ENCODE assay signal across 2 cellular contexts in the genomic region with DNA sequence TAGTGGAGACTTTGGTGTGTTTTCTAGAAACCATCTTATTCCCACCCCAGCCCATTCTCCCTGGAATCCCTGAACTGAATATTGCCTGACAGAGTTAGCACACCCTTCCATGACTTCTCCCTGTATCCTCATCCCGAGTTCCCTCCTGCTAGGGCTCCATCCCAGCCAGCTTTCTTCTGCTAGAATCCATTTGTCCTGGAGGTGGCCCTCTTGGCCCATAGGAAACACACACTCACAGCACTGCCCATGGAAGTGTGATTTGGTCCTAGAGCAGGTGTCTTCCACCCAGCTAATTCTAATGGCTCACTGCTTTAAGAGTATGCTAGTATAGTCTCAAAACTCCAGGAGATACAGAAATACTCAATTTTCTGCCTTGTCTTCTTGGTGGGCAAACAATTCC.
TF ChIP-seq lines count a peak whose summit lies in the region.

No MANE protein-coding gene starts in this region.

TF ChIP-seq in SK-N-SH, 30 proteins besides CTCF, POLR2A, EP300 and RAD21:
- no peak for TF ChIP-seq MXI1 (IDR thresholded peaks at IDR 0.05; ENCODE audit: low read depth, low read length)
- no peak for TF ChIP-seq RFX5 (IDR thresholded peaks at IDR 0.05; ENCODE audit: low read length)
- TF ChIP-seq, protein P1, sequence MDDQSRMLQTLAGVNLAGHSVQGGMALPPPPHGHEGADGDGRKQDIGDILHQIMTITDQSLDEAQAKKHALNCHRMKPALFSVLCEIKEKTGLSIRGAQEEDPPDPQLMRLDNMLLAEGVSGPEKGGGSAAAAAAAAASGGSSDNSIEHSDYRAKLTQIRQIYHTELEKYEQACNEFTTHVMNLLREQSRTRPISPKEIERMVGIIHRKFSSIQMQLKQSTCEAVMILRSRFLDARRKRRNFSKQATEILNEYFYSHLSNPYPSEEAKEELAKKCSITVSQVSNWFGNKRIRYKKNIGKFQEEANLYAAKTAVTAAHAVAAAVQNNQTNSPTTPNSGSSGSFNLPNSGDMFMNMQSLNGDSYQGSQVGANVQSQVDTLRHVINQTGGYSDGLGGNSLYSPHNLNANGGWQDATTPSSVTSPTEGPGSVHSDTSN (IDR thresholded peaks at IDR 0.05) = no peak
- TF ChIP-seq RCOR1 (IDR thresholded peaks at IDR 0.05; ENCODE audit: low read length) = no peak
- no peak for TF ChIP-seq POLR2AphosphoS5 (IDR thresholded peaks at IDR 0.05; ENCODE audit: low read depth, low read length)
- TF ChIP-seq TCF12 (IDR thresholded peaks at IDR 0.05) = no peak
- TF ChIP-seq NFIC (IDR thresholded peaks at IDR 0.05; ENCODE audit: borderline replicate concordance) = no peak
- TF ChIP-seq SIN3A (IDR thresholded peaks at IDR 0.05; ENCODE audit: borderline replicate concordance, low read depth, low read length) = no peak

TF ChIP-seq in SK-N-SH treated with all-trans-retinoic acid at 6 μM for 48 hours, 23 proteins besides CTCF, POLR2A, EP300 and RAD21:
- no peak for TF ChIP-seq ZNF8 (CRISPR knock-in tag; IDR thresholded peaks at IDR 0.05)
- no peak for TF ChIP-seq ZNF565 (CRISPR knock-in tag; conservative IDR thresholded peaks at IDR 0.05; ENCODE audit: low read depth)
- no peak for TF ChIP-seq TOX (CRISPR knock-in tag; IDR thresholded peaks at IDR 0.05; ENCODE audit: borderline replicate concordance)
- TF ChIP-seq SNAI2 (CRISPR knock-in tag; IDR thresholded peaks at IDR 0.05) = no peak
- TF ChIP-seq ZFP3 (CRISPR knock-in tag; IDR thresholded peaks at IDR 0.05) = no peak
- TF ChIP-seq, protein P2, sequence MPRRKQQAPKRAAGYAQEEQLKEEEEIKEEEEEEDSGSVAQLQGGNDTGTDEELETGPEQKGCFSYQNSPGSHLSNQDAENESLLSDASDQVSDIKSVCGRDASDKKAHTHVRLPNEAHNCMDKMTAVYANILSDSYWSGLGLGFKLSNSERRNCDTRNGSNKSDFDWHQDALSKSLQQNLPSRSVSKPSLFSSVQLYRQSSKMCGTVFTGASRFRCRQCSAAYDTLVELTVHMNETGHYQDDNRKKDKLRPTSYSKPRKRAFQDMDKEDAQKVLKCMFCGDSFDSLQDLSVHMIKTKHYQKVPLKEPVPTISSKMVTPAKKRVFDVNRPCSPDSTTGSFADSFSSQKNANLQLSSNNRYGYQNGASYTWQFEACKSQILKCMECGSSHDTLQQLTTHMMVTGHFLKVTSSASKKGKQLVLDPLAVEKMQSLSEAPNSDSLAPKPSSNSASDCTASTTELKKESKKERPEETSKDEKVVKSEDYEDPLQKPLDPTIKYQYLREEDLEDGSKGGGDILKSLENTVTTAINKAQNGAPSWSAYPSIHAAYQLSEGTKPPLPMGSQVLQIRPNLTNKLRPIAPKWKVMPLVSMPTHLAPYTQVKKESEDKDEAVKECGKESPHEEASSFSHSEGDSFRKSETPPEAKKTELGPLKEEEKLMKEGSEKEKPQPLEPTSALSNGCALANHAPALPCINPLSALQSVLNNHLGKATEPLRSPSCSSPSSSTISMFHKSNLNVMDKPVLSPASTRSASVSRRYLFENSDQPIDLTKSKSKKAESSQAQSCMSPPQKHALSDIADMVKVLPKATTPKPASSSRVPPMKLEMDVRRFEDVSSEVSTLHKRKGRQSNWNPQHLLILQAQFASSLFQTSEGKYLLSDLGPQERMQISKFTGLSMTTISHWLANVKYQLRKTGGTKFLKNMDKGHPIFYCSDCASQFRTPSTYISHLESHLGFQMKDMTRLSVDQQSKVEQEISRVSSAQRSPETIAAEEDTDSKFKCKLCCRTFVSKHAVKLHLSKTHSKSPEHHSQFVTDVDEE (CRISPR knock-in tag; IDR thresholded peaks at IDR 0.05) = no peak
- no peak for TF ChIP-seq ZC3H10 (CRISPR knock-in tag; IDR thresholded peaks at IDR 0.05)
- TF ChIP-seq TCF4 (CRISPR knock-in tag; IDR thresholded peaks at IDR 0.05; ENCODE audit: borderline replicate concordance) = no peak
- TF ChIP-seq, protein P3, sequence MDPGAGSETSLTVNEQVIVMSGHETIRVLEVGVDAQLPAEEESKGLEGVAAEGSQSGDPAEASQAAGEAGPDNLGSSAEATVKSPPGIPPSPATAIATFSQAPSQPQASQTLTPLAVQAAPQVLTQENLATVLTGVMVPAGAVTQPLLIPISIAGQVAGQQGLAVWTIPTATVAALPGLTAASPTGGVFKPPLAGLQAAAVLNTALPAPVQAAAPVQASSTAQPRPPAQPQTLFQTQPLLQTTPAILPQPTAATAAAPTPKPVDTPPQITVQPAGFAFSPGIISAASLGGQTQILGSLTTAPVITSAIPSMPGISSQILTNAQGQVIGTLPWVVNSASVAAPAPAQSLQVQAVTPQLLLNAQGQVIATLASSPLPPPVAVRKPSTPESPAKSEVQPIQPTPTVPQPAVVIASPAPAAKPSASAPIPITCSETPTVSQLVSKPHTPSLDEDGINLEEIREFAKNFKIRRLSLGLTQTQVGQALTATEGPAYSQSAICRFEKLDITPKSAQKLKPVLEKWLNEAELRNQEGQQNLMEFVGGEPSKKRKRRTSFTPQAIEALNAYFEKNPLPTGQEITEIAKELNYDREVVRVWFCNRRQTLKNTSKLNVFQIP (CRISPR knock-in tag; IDR thresholded peaks at IDR 0.05; ENCODE audit: borderline replicate concordance, low read depth) = no peak
- TF ChIP-seq RARB (CRISPR knock-in tag; IDR thresholded peaks at IDR 0.05) = no peak
- TF ChIP-seq ARNTL (CRISPR knock-in tag; IDR thresholded peaks at IDR 0.05; ENCODE audit: borderline replicate concordance, low read depth) = no peak
- TF ChIP-seq CSDC2 (CRISPR knock-in tag; IDR thresholded peaks at IDR 0.05) = no peak
- TF ChIP-seq PPARA (CRISPR knock-in tag; IDR thresholded peaks at IDR 0.05; ENCODE audit: borderline replicate concordance) = no peak
- TF ChIP-seq OSR1 (CRISPR knock-in tag; IDR thresholded peaks at IDR 0.05) = no peak
- TF ChIP-seq ZFP30 (CRISPR knock-in tag; IDR thresholded peaks at IDR 0.05) = no peak
- no peak for TF ChIP-seq GLIS3 (CRISPR knock-in tag; IDR thresholded peaks at IDR 0.05)
- TF ChIP-seq, protein P4, sequence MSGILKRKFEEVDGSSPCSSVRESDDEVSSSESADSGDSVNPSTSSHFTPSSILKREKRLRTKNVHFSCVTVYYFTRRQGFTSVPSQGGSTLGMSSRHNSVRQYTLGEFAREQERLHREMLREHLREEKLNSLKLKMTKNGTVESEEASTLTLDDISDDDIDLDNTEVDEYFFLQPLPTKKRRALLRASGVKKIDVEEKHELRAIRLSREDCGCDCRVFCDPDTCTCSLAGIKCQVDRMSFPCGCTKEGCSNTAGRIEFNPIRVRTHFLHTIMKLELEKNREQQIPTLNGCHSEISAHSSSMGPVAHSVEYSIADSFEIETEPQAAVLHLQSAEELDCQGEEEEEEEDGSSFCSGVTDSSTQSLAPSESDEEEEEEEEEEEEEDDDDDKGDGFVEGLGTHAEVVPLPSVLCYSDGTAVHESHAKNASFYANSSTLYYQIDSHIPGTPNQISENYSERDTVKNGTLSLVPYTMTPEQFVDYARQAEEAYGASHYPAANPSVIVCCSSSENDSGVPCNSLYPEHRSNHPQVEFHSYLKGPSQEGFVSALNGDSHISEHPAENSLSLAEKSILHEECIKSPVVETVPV (CRISPR knock-in tag; IDR thresholded peaks at IDR 0.05) = no peak
- TF ChIP-seq, protein P5, sequence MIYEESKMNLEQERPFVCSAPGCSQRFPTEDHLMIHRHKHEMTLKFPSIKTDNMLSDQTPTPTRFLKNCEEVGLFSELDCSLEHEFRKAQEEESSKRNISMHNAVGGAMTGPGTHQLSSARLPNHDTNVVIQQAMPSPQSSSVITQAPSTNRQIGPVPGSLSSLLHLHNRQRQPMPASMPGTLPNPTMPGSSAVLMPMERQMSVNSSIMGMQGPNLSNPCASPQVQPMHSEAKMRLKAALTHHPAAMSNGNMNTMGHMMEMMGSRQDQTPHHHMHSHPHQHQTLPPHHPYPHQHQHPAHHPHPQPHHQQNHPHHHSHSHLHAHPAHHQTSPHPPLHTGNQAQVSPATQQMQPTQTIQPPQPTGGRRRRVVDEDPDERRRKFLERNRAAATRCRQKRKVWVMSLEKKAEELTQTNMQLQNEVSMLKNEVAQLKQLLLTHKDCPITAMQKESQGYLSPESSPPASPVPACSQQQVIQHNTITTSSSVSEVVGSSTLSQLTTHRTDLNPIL (CRISPR knock-in tag; IDR thresholded peaks at IDR 0.05; ENCODE audit: low read depth) = no peak
TF ChIP-seq in SK-N-SH treated with all-trans-retinoic acid at 6 μM for 48 hours: peak in this region for 0.
